In genomic region chr11:69071956-69072355, GRCh38 we compare ENCODE assay signal across 28 cellular contexts. TPM values are rescaled to one million over a fixed set of nuclear protein-coding genes. Genes with fewer than 3 reads are reported as not detected.
"Had no signal": no experiment of that assay in that cellular context is flagged by ENCODE, and none has a peak within 500 bp of the region (broad histone marks: within the 10 kb centered on the region; RNA-seq: fewer than 3 reads in every experiment).

No MANE protein-coding gene starts in this region.

- H3K9me3 ChIP-seq: ascending aorta, breast epithelium, colonic mucosa, esophagus squamous epithelium, heart right ventricle had no signal

- ATAC-seq: activated naive CD4-positive, alpha-beta T cell treated with anti-CD3 and anti-CD28 coated beads, Interleukin-2, amount 50 U/mL, for 72 hours; activated T-cell treated with anti-CD3 and anti-CD28 coated beads, Interleukin-2, amount 50 U/mL, for 72 hours had no signal

- H3K36me3 ChIP-seq: breast epithelium, colonic mucosa had no signal

- DNase-seq: activated CD4-positive, alpha-beta memory T cell treated with anti-CD3 and anti-CD28 coated beads, Interleukin-2, amount 10 ng/mL, durations not matched to agents 7 days and 5 days; activated CD4-positive, alpha-beta T cell treated with anti-CD3 and anti-CD28 coated beads for 1 hour; activated CD4-positive, alpha-beta T cell treated with anti-CD3 and anti-CD28 coated beads for 4 hours; activated CD4-positive, alpha-beta T cell treated with anti-CD3 and anti-CD28 coated beads, Interleukin-2, amount 10 ng/mL, durations not matched to agents 7 days and 5 days; activated CD4-positive, alpha-beta T cell treated with anti-CD3 and anti-CD28 coated beads, Interleukin-2, amount 50 U/mL, for 4 hours; activated CD8-positive, alpha-beta memory T cell treated with anti-CD3 and anti-CD28 coated beads, Interleukin-2, amount 50 U/mL, for 48 hours; activated gamma-delta T cell; activated naive CD4-positive, alpha-beta T cell; activated naive CD4-positive, alpha-beta T cell treated with anti-CD3 and anti-CD28 coated beads, Interleukin-2, amount 10 ng/mL, durations not matched to agents 7 days and 5 days; activated naive CD8-positive, alpha-beta T cell treated with anti-CD3 and anti-CD28 coated beads, Interleukin-2, amount 10 ng/mL, durations not matched to agents 7 days and 5 days; activated T-cell treated with anti-CD3 and anti-CD28 coated beads for 4 hours; activated T-cell treated with anti-CD3 and anti-CD28 coated beads, Interleukin-2, amount 50 U/mL, for 24 hours; activated T-cell treated with anti-CD3 and anti-CD28 coated beads, Interleukin-2, amount 50 U/mL, for 72 hours; central memory CD4-positive, alpha-beta T cell; cerebellar nuclear complex; colonic mucosa; effector memory CD4-positive, alpha-beta T cell; erythroblast; esophagus squamous epithelium; foreskin melanocyte; glutamatergic neuron; heart right ventricle; T-helper 2 cell had no signal

- H3K27ac ChIP-seq: ascending aorta, breast epithelium, colonic mucosa, heart right ventricle had no signal

- H3K4me3 ChIP-seq: ascending aorta, breast epithelium, cardiac muscle cell, colonic mucosa, esophagus squamous epithelium, heart right ventricle had no signal

- H3K4me1 ChIP-seq: colonic mucosa had no signal

- H3K27me3 ChIP-seq: ascending aorta, breast epithelium, cardiac muscle cell, colonic mucosa, esophagus squamous epithelium, heart right ventricle had no signal

RNA-seq across cellular contexts. Expression of gene MRGPRF, which starts 58.9 kb away (rescaled TPM):
- total RNA-seq: activated CD4-positive, alpha-beta memory T cell treated with anti-CD3 and anti-CD28 coated beads, Interleukin-2, amount 10 ng/mL, durations not matched to agents 7 days and 5 days; activated CD4-positive, alpha-beta T cell treated with anti-CD3 and anti-CD28 coated beads, Interleukin-2, amount 10 ng/mL, durations not matched to agents 7 days and 5 days; activated naive CD4-positive, alpha-beta T cell treated with anti-CD3 and anti-CD28 coated beads, Interleukin-2, amount 50 U/mL, for 72 hours; activated naive CD8-positive, alpha-beta T cell treated with anti-CD3 and anti-CD28 coated beads, Interleukin-2, amount 10 ng/mL, durations not matched to agents 7 days and 5 days; activated T-cell treated with anti-CD3 and anti-CD28 coated beads, Interleukin-2, amount 50 U/mL, for 72 hours; T-helper 1 cell treated with Interleukin-12 subunit alpha and Interleukin-12 subunit beta and Interleukin-4 antibody, amounts not matched to agents 30 ng/mL and 1 ng/mL, for 36 hours had no signal
